Comparison of ENCODE assay signal across 15 cellular contexts in the genomic region with DNA sequence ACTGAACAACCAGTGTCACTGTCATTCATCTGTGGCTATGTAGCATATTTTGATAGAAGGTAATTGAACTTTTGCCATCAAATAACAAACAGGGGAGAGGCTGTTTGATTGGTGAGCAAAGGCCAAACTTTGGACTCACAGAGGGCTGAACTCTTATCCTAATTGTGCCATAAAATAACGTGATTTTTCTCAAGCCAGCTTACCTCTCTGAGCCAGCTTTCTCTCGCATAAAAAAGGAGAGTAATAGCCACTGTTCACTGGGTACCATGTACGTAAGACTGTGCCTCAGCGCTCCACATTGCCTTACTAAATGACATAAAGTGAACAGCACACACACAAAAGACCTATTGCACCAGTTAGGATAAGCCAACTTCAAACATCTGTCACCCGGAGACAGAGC.
DNase-seq lines count a peak whose midpoint lies in the region; ATAC-seq, FAIRE-seq and TF ChIP-seq lines count a peak whose summit lies in the region.
"Had no signal": no experiment of that assay in that cellular context is flagged by ENCODE, and none has a peak within 500 bp of the region (broad histone marks: within the 10 kb centered on the region; RNA-seq: fewer than 3 reads in every experiment).

No MANE protein-coding gene starts in this region.

- FAIRE-seq in small intestine (lab: Jason Lieb, UNC), result no peak
- FAIRE-seq: GM12878, GM18507 had no signal

- 20 to 64% (median 39%) methylated on average over 5 of the region's 5 CpGs for WGBS in small intestine, 3 donors

- DNase-seq in NCI-H82 (lab: John Stamatoyannopoulos, UW) (peak; percentile 19), NCI-H82 treated with DMSO at 0.1 percent for 48 hours (lab: John Stamatoyannopoulos, UW; ENCODE audit: unreplicated experiment) (no peak), colonic mucosa (peak; percentile 35), left lobe of liver (ENCODE audit: low spot score) (no peak), small intestine (peak; percentile 84), cardiac septum (ENCODE audit: low spot score) (no peak), Kasumi-1 (lab: John Stamatoyannopoulos, UW) (no peak)
- no peak for DNase-seq in stimulated activated naive CD4-positive, alpha-beta T cell treated with Interleukin-2 at 50 U/mL for 16 hours (lab: John Stamatoyannopoulos, UW)
- DNase-seq: ACHN; CD4-positive, CD25-positive, alpha-beta regulatory T cell; DMS79; H7 had no signal

- no peaks in the 10 kb centered on the region for H3K36me3 ChIP-seq in colonic mucosa
- no peaks in the 10 kb centered on the region for H3K36me3 ChIP-seq in small intestine (ENCODE audit: control insufficient read depth in 2 of 2, insufficient read depth in 2 of 2, low read length in 2 of 2)
- H3K36me3 ChIP-seq: BLaER1 treated with 17β-estradiol and CSF1 and Interleukin-3, amounts not matched to agents 10 nM and 100 nM had no signal

- intact Hi-C loops in colonic mucosa (cut with DNase I), result no loop called here
- intact Hi-C loops in cardiac septum (cut with DNase I), result no loop called here

- H3K4me3 ChIP-seq in colonic mucosa, result no peak overlapping the region
- no peak overlapping the region for H3K4me3 ChIP-seq in small intestine (ENCODE audit: low read depth in 1 of 2, low read length in 2 of 2)
- H3K4me3 ChIP-seq: BLaER1 treated with 17β-estradiol and CSF1 and Interleukin-3, amounts not matched to agents 10 nM and 100 nM; GM12878 had no signal

- no peak for TF ChIP-seq CTCF in colonic mucosa (IDR thresholded peaks at IDR 0.05)

- no peaks in the 10 kb centered on the region for H3K9me3 ChIP-seq in colonic mucosa
- H3K9me3 ChIP-seq in small intestine (ENCODE audit: control insufficient read depth, low read depth), result no peaks in the 10 kb centered on the region

- ATAC-seq in left lobe of liver, result peak; percentile 86
- ATAC-seq: GM12878 had no signal

- H3K27me3 ChIP-seq in colonic mucosa (no peaks in the 10 kb centered on the region), small intestine (ENCODE audit: control insufficient read depth in 2 of 2, insufficient read depth in 2 of 2, low read length in 2 of 2) (no peaks in the 10 kb centered on the region)
- H3K27me3 ChIP-seq: BLaER1 treated with 17β-estradiol and CSF1 and Interleukin-3, amounts not matched to agents 10 nM and 100 nM had no signal

- peak overlapping the region; percentile 51 for H3K27ac ChIP-seq in colonic mucosa
- no peak overlapping the region for H3K27ac ChIP-seq in small intestine (ENCODE audit: low read depth in 1 of 2, low read length in 1 of 2)
- H3K27ac ChIP-seq: BLaER1 treated with 17β-estradiol and CSF1 and Interleukin-3, amounts not matched to agents 10 nM and 100 nM had no signal

- no peak overlapping the region for H3K9ac ChIP-seq in colonic mucosa (ENCODE audit: low read depth in 2 of 2, low read length in 2 of 2)
- H3K9ac ChIP-seq: BLaER1 treated with 17β-estradiol and CSF1 and Interleukin-3, amounts not matched to agents 10 nM and 100 nM had no signal

- H3K4me1 ChIP-seq in colonic mucosa (no peaks in the 10 kb centered on the region), small intestine (ENCODE audit: control insufficient read depth in 2 of 2, insufficient read depth in 1 of 2, low read depth in 1 of 2, low read length in 1 of 2) (peaks cover 0 to 2% of the 10 kb centered on the region in 2 donors)

Comparison
In these comparisons a context has a peak if more than half of its experiments do, and no peak if none do; other contexts are left out.
1. DNase-seq: peak in NCI-H82 (single experiment), colonic mucosa (single experiment) and small intestine (single experiment); none in NCI-H82 treated with DMSO at 0.1 percent for 48 hours (single experiment), left lobe of liver (single experiment), cardiac septum (single experiment), stimulated activated naive CD4-positive, alpha-beta T cell treated with Interleukin-2 at 50 U/mL for 16 hours (single experiment) and Kasumi-1 (0 of 2).